28 cellular contexts compared by ENCODE assay signal in the genomic region with DNA sequence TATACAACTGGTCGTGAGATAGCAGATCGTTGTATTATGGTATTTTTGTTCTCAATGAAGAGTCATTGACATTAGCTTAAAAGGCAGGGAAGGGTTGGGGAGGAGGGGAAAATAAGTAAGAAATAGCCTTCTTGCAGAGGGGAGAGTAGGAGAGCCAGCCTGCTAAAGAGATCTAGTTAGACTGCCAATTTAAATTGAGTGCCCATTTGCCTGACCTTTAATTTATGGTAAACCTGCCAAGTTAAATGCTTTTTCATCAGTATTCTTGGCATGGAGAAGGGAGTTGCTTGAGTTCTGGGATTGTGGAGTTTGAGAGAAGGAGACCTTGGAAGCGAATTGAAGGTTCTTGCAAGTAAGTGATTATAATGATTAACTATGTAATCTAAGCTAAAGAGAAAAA.
"Had no signal": no experiment of that assay in that cellular context is flagged by ENCODE, and none has a peak within 500 bp of the region (broad histone marks: within the 10 kb centered on the region; RNA-seq: fewer than 3 reads in every experiment).

No MANE protein-coding gene starts in this region.

- H3K4me3 ChIP-seq: coronary artery, dorsolateral prefrontal cortex had no signal

- DNase-seq: activated CD4-positive, alpha-beta memory T cell treated with anti-CD3 and anti-CD28 coated beads for 36 hours; activated CD4-positive, alpha-beta T cell treated with anti-CD3 and anti-CD28 coated beads for 36 hours; activated CD4-positive, alpha-beta T cell treated with anti-CD3 and anti-CD28 coated beads, Interleukin-2, amount 10 ng/mL, durations not matched to agents 24 days and 14 days; activated CD4-positive, CD25-positive, alpha-beta regulatory T cell; activated CD4-positive, CD25-positive, alpha-beta regulatory T cell treated with anti-CD3 and anti-CD28 coated beads, Interleukin-2, amount 50 U/mL, for 72 hours; activated CD8-positive, alpha-beta memory T cell treated with anti-CD3 and anti-CD28 coated beads, Interleukin-2, amount 10 ng/mL, durations not matched to agents 7 days and 5 days; activated CD8-positive, alpha-beta memory T cell treated with anti-CD3 and anti-CD28 coated beads, Interleukin-2, amount 50 U/mL, for 4 hours; activated CD8-positive, alpha-beta T cell treated with anti-CD3 and anti-CD28 coated beads, Interleukin-2, amount 10 ng/mL, durations not matched to agents 7 days and 5 days; activated gamma-delta T cell; activated naive CD4-positive, alpha-beta T cell; activated naive CD4-positive, alpha-beta T cell treated with anti-CD3 and anti-CD28 coated beads, Interleukin-2, amount 10 ng/mL, durations not matched to agents 7 days and 5 days; activated naive CD8-positive, alpha-beta T cell treated with anti-CD3 and anti-CD28 coated beads, Interleukin-2, amount 10 ng/mL, durations not matched to agents 7 days and 5 days; activated T-cell treated with anti-CD3 and anti-CD28 coated beads, Interleukin-2, amount 50 U/mL, for 1 hour; activated T-cell treated with anti-CD3 and anti-CD28 coated beads, Interleukin-2, amount 50 U/mL, for 48 hours; anterior cingulate cortex; brain microvascular endothelial cell; dorsolateral prefrontal cortex; effector memory CD4-positive, alpha-beta T cell; endodermal cell; foreskin fibroblast; T-helper 2 cell had no signal

- H3K27me3 ChIP-seq: dorsolateral prefrontal cortex had no signal

- H3K4me3 Mint-ChIP-seq: activated CD4-positive, alpha-beta memory T cell treated with anti-CD3 and anti-CD28 coated beads for 36 hours; activated CD4-positive, alpha-beta T cell treated with anti-CD3 and anti-CD28 coated beads for 36 hours; activated CD4-positive, alpha-beta T cell treated with anti-CD3 and anti-CD28 coated beads, Interleukin-2, amount 10 ng/mL, durations not matched to agents 24 days and 14 days; activated CD8-positive, alpha-beta memory T cell treated with anti-CD3 and anti-CD28 coated beads, Interleukin-2, amount 10 ng/mL, durations not matched to agents 7 days and 5 days; activated CD8-positive, alpha-beta T cell treated with anti-CD3 and anti-CD28 coated beads, Interleukin-2, amount 10 ng/mL, durations not matched to agents 7 days and 5 days; activated naive CD4-positive, alpha-beta T cell treated with anti-CD3 and anti-CD28 coated beads, Interleukin-2, amount 10 ng/mL, durations not matched to agents 7 days and 5 days; activated naive CD8-positive, alpha-beta T cell treated with anti-CD3 and anti-CD28 coated beads, Interleukin-2, amount 10 ng/mL, durations not matched to agents 7 days and 5 days; central memory CD8-positive, alpha-beta T cell; dendritic cell treated with granulocyte-macrophage colony-stimulating factor and Interleukin-4, amounts not matched to agents 40 ng/mL and 50 ng/mL, for 4 days; endodermal cell had no signal

- H3K27ac Mint-ChIP-seq: activated CD4-positive, alpha-beta memory T cell treated with anti-CD3 and anti-CD28 coated beads for 36 hours; activated CD4-positive, alpha-beta T cell treated with anti-CD3 and anti-CD28 coated beads for 36 hours; activated CD4-positive, alpha-beta T cell treated with anti-CD3 and anti-CD28 coated beads, Interleukin-2, amount 10 ng/mL, durations not matched to agents 24 days and 14 days; activated CD8-positive, alpha-beta memory T cell treated with anti-CD3 and anti-CD28 coated beads, Interleukin-2, amount 10 ng/mL, durations not matched to agents 7 days and 5 days; activated CD8-positive, alpha-beta T cell treated with anti-CD3 and anti-CD28 coated beads, Interleukin-2, amount 10 ng/mL, durations not matched to agents 7 days and 5 days; activated naive CD4-positive, alpha-beta T cell treated with anti-CD3 and anti-CD28 coated beads, Interleukin-2, amount 10 ng/mL, durations not matched to agents 7 days and 5 days; activated naive CD4-positive, alpha-beta T cell treated with anti-CD3 and anti-CD28 coated beads, Interleukin-2, amount 50 U/mL, for 72 hours; activated naive CD8-positive, alpha-beta T cell treated with anti-CD3 and anti-CD28 coated beads, Interleukin-2, amount 10 ng/mL, durations not matched to agents 7 days and 5 days; dendritic cell treated with granulocyte-macrophage colony-stimulating factor and Interleukin-4, amounts not matched to agents 40 ng/mL and 50 ng/mL, for 4 days; endodermal cell had no signal

- ATAC-seq: activated CD4-positive, alpha-beta T cell treated with anti-CD3 and anti-CD28 coated beads for 36 hours; activated CD8-positive, alpha-beta memory T cell treated with anti-CD3 and anti-CD28 coated beads, Interleukin-2, amount 10 ng/mL, durations not matched to agents 7 days and 5 days; activated CD8-positive, alpha-beta T cell treated with anti-CD3 and anti-CD28 coated beads, Interleukin-2, amount 10 ng/mL, durations not matched to agents 7 days and 5 days; esophagus mucosa had no signal

- FAIRE-seq: astrocyte, frontal cortex had no signal

- H3K36me3 ChIP-seq: brain microvascular endothelial cell had no signal

- H3K9me3 Mint-ChIP-seq: activated CD4-positive, alpha-beta memory T cell treated with anti-CD3 and anti-CD28 coated beads for 36 hours; activated CD4-positive, alpha-beta T cell treated with anti-CD3 and anti-CD28 coated beads, Interleukin-2, amount 10 ng/mL, durations not matched to agents 24 days and 14 days; activated naive CD4-positive, alpha-beta T cell treated with anti-CD3 and anti-CD28 coated beads, Interleukin-2, amount 10 ng/mL, durations not matched to agents 7 days and 5 days; activated naive CD4-positive, alpha-beta T cell treated with anti-CD3 and anti-CD28 coated beads, Interleukin-2, amount 50 U/mL, for 72 hours; activated naive CD8-positive, alpha-beta T cell treated with anti-CD3 and anti-CD28 coated beads, Interleukin-2, amount 10 ng/mL, durations not matched to agents 7 days and 5 days; central memory CD8-positive, alpha-beta T cell; dendritic cell treated with granulocyte-macrophage colony-stimulating factor and Interleukin-4, amounts not matched to agents 40 ng/mL and 50 ng/mL, for 4 days; endodermal cell had no signal

- H3K27me3 Mint-ChIP-seq: activated CD4-positive, alpha-beta memory T cell treated with anti-CD3 and anti-CD28 coated beads for 36 hours; activated CD4-positive, alpha-beta T cell treated with anti-CD3 and anti-CD28 coated beads for 36 hours; activated CD4-positive, alpha-beta T cell treated with anti-CD3 and anti-CD28 coated beads, Interleukin-2, amount 10 ng/mL, durations not matched to agents 24 days and 14 days; activated CD8-positive, alpha-beta memory T cell treated with anti-CD3 and anti-CD28 coated beads, Interleukin-2, amount 10 ng/mL, durations not matched to agents 7 days and 5 days; activated naive CD4-positive, alpha-beta T cell treated with anti-CD3 and anti-CD28 coated beads, Interleukin-2, amount 10 ng/mL, durations not matched to agents 7 days and 5 days; activated naive CD8-positive, alpha-beta T cell treated with anti-CD3 and anti-CD28 coated beads, Interleukin-2, amount 10 ng/mL, durations not matched to agents 7 days and 5 days; central memory CD8-positive, alpha-beta T cell; dendritic cell treated with granulocyte-macrophage colony-stimulating factor and Interleukin-4, amounts not matched to agents 40 ng/mL and 50 ng/mL, for 4 days had no signal

- H3K27ac ChIP-seq: brain microvascular endothelial cell, coronary artery, dorsolateral prefrontal cortex had no signal
